In the genomic region with DNA sequence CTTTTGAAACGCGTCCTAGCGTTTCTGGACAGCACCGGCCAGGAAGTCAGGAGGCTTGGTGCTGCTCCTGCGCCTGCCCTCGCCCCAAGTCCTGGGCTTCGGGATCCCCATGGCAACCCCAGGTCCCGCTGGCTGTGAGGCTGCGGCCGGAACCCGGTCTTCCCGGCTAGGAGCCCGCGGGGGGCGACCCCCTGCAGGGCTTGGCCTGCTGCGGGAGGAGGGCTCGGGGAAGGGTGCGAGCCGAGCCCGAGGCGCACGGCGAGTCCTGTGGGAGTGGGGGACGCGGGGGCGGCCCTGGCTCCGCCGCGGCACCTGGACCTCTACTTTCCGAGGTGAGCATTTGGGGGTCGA, we compare ENCODE assay signal across 8 cellular contexts. TPM values are rescaled to one million over a fixed set of nuclear protein-coding genes. Genes with fewer than 3 reads are reported as not detected.
DNase-seq lines count a peak whose midpoint lies in the region; ATAC-seq and TF ChIP-seq lines count a peak whose summit lies in the region.

No MANE protein-coding gene starts in this region.

- H4K91ac ChIP-seq in mesenchymal stem cell (ENCODE audit: low read length), result peak overlapping the region; percentile 47

- peak overlapping the region; percentile 30; the same call in 1 of the 2 replicates for H3K27ac ChIP-seq in OCI-LY3 (ENCODE audit: low read length)
- peak overlapping the region; percentile 54 for H3K27ac ChIP-seq in colonic mucosa
- no peak overlapping the region for H3K27ac ChIP-seq in mesenchymal stem cell (ENCODE audit: low read length, poor library complexity, severe bottlenecking)

- H3K4me1 ChIP-seq in OCI-LY3 (ENCODE audit: low read length), result peaks cover 20% of the 10 kb centered on the region
- peaks cover 23% of the 10 kb centered on the region for H3K4me1 ChIP-seq in colonic mucosa
- H3K4me1 ChIP-seq in mesenchymal stem cell (ENCODE audit: control insufficient read depth, insufficient read depth, low read depth, low read length), result peaks cover 29% of the 10 kb centered on the region

- peak overlapping the region in 1 of 2 experiments; percentile 80 for H3K14ac ChIP-seq in mesenchymal stem cell (ENCODE audit: low read length in 2 of 2)

- TF ChIP-seq CTCF in OCI-LY3 (IDR thresholded peaks at IDR 0.05; ENCODE audit: low read depth, low read length) (no peak), colonic mucosa (IDR thresholded peaks at IDR 0.05) (no peak)

- H2AFZ ChIP-seq in OCI-LY3 (ENCODE audit: low read depth, low read length) (no peak overlapping the region), mesenchymal stem cell (ENCODE audit: low read depth, low read length) (peak overlapping the region; percentile 90)

- H3K9me3 ChIP-seq in OCI-LY3 (ENCODE audit: insufficient read depth, low read length), result no peaks in the 10 kb centered on the region
- no peaks in the 10 kb centered on the region for H3K9me3 ChIP-seq in colonic mucosa
- H3K9me3 ChIP-seq in mesenchymal stem cell (ENCODE audit: control insufficient read depth, low read length), result no peaks in the 10 kb centered on the region

- H3K18ac ChIP-seq in mesenchymal stem cell (ENCODE audit: low read depth in 1 of 2, low read length in 2 of 2), result peak overlapping the region; percentile 89 to 90

- peaks cover 20% of the 10 kb centered on the region for H3K36me3 ChIP-seq in OCI-LY3 (replicated peaks; ENCODE audit: low read depth, low read length)
- no peaks in the 10 kb centered on the region for H3K36me3 ChIP-seq in colonic mucosa
- peaks cover 48 to 56% of the 10 kb centered on the region in 2 experiments for H3K36me3 ChIP-seq in mesenchymal stem cell (ENCODE audit: control insufficient read depth in 1 of 2, insufficient read depth in 2 of 2, low read depth in 1 of 2, low read length in 2 of 2)

- H3K4me2 ChIP-seq in OCI-LY3 (ENCODE audit: low read length) (peak overlapping the region; percentile 76), mesenchymal stem cell (ENCODE audit: low read length, poor library complexity, severe bottlenecking) (peak overlapping the region; percentile 83)

- DNase-seq in activated T-cell treated with anti-CD3 and anti-CD28 coated beads for 48 hours (ENCODE audit: low read depth) (peak; percentile 15), activated T-cell treated with anti-CD3 and anti-CD28 coated beads for 4 hours (no peak), colonic mucosa (peak; percentile 41), mesenchymal stem cell (peak; percentile 42), T1000 (lab: John Stamatoyannopoulos, UW) (no peak), NCI-H1694 (lab: John Stamatoyannopoulos, UW) (no peak)

- H3K4ac ChIP-seq in mesenchymal stem cell (ENCODE audit: low read depth in 1 of 2, low read length in 2 of 2), result peak overlapping the region; percentile 54 to 58

- WGBS in mesenchymal stem cell, result 0% methylated on average over 29 of the region's 31 CpGs

- H4K20me1 ChIP-seq in OCI-LY3 (ENCODE audit: insufficient read depth, low read length), result 0 out of 2 replicates have a peak, but pooled peaks cover 3% of the 10 kb centered on the region

- no peak overlapping the region for H2AK5ac ChIP-seq in mesenchymal stem cell (ENCODE audit: low read length, severe bottlenecking)

- peaks cover 26% of the 10 kb centered on the region for H3K79me1 ChIP-seq in mesenchymal stem cell (replicated peaks; ENCODE audit: low read length, poor library complexity, severe bottlenecking)

- peak; percentile 8 for ATAC-seq in HG02678 (IDR thresholded peaks at IDR 0.05; ENCODE audit: unreplicated experiment)

- peak overlapping the region; percentile 90 to 92 for H3K23ac ChIP-seq in mesenchymal stem cell (ENCODE audit: low read length in 2 of 2)

- H2BK5ac ChIP-seq in mesenchymal stem cell (ENCODE audit: low read depth, low read length, poor library complexity, severe bottlenecking), result peak overlapping the region; percentile 12

- peaks cover 56% of the 10 kb centered on the region for H3K79me2 ChIP-seq in OCI-LY3 (ENCODE audit: low read length)

- intact Hi-C loops in colonic mucosa (cut with DNase I), result no loop called here

- H3K9ac ChIP-seq in OCI-LY3 (ENCODE audit: low read length) (peak overlapping the region; percentile 76), colonic mucosa (ENCODE audit: low read depth in 2 of 2, low read length in 2 of 2) (peak overlapping the region; percentile 77 to 81), mesenchymal stem cell (ENCODE audit: low read length) (peak overlapping the region; percentile 91)

- H2BK12ac ChIP-seq in mesenchymal stem cell (ENCODE audit: low read length in 2 of 2), result no peak overlapping the region

- H2BK120ac ChIP-seq in mesenchymal stem cell (ENCODE audit: low read depth, low read length), result no peak overlapping the region

- H3K27me3 ChIP-seq in OCI-LY3 (ENCODE audit: low read depth, low read length), result no peaks in the 10 kb centered on the region
- no peaks in the 10 kb centered on the region for H3K27me3 ChIP-seq in colonic mucosa
- H3K27me3 ChIP-seq in mesenchymal stem cell (ENCODE audit: control insufficient read depth in 1 of 2, insufficient read depth in 1 of 2, low read length in 2 of 2), result no peaks in the 10 kb centered on the region

- peak overlapping the region; percentile 76 for H4K8ac ChIP-seq in mesenchymal stem cell (ENCODE audit: low read length)

- H2BK15ac ChIP-seq in mesenchymal stem cell (ENCODE audit: low read depth, poor library complexity, severe bottlenecking), result peak overlapping the region; percentile 15

- peak overlapping the region; percentile 87 for H3K4me3 ChIP-seq in OCI-LY3 (ENCODE audit: low read length)
- peak overlapping the region; percentile 72 for H3K4me3 ChIP-seq in colonic mucosa
- peak overlapping the region; percentile 93 to 97 for H3K4me3 ChIP-seq in mesenchymal stem cell (ENCODE audit: insufficient read depth in 1 of 2, low read depth in 1 of 2, low read length in 2 of 2)

RNA-seq across cellular contexts. Expression of a gene that starts 0.3 kb away (rescaled TPM):
- total RNA-seq in colonic mucosa, result 10 to 100 TPM; 11.3 to 18.9 TPM
- polyA plus RNA-seq in mesenchymal stem cell (2013, experiment 1 of 2), result 1.8 TPM
- polyA plus RNA-seq in mesenchymal stem cell (2013, experiment 2 of 2), result 1.7 TPM

RNA-seq across cellular contexts. Expression of a gene that starts 0.6 kb away (rescaled TPM):
- 100 to 1,000 TPM; 190 to 216 TPM for total RNA-seq in colonic mucosa
- polyA plus RNA-seq in mesenchymal stem cell (2013, experiment 1 of 2), result 163 TPM
- 180 TPM for polyA plus RNA-seq in mesenchymal stem cell (2013, experiment 2 of 2)

RNA-seq across cellular contexts. Expression of a gene that starts 21.4 kb away (rescaled TPM):
- total RNA-seq in colonic mucosa, result 10 to 100 TPM; 15.0 to 22.7 TPM
- polyA plus RNA-seq in mesenchymal stem cell (2013, experiment 1 of 2), result 10.6 TPM
- 10.8 TPM for polyA plus RNA-seq in mesenchymal stem cell (2013, experiment 2 of 2)

Comparison
In these comparisons a context has a peak if more than half of its experiments do, and no peak if none do; other contexts are left out.
1. DNase-seq: peak in activated T-cell treated with anti-CD3 and anti-CD28 coated beads for 48 hours (single experiment), colonic mucosa (single experiment) and mesenchymal stem cell (single experiment); none in activated T-cell treated with anti-CD3 and anti-CD28 coated beads for 4 hours (single experiment), T1000 (single experiment) and NCI-H1694 (single experiment).
2. Peak in every context shown above with its lines, with median percentiles within 50 percentile points of each other: H3K4me3 ChIP-seq and H3K9ac ChIP-seq.